10 cellular contexts compared by ENCODE assay signal in the genomic region with DNA sequence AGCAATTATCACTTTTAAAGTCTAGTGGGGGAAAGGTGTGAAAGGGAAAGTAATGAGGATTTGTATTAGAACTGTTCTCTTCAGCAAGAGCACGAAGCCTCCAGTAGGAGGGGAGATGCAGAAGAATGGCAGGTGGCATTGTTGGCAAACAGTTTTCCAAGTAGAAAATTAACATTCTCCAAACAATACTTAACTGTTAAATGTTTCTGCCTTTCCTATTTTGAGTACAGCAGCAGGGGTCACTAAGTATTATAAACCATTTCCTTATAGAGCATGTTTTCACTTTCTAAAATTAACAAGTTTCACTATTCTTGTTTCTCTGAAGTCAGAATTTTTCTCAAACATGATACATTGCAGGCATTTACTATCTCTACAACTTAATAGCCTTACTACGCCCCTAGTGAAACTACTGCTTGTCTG. TPM values are rescaled to one million over a fixed set of nuclear protein-coding genes. Genes with fewer than 3 reads are reported as not detected.
DNase-seq lines count a peak whose midpoint lies in the region; ATAC-seq and TF ChIP-seq lines count a peak whose summit lies in the region.
"Had no signal": no experiment of that assay in that cellular context is flagged by ENCODE, and none has a peak within 500 bp of the region (broad histone marks: within the 10 kb centered on the region; RNA-seq: fewer than 3 reads in every experiment).

No MANE protein-coding gene starts in this region.

- no peaks in the 10 kb centered on the region for H3K9me3 ChIP-seq in smooth muscle cell (replicated peaks; ENCODE audit: low read depth)
- H3K9me3 ChIP-seq: right atrium auricular region had no signal

- no peak overlapping the region for H3K27ac ChIP-seq in smooth muscle cell (ENCODE audit: low read depth)
- H3K27ac ChIP-seq: right atrium auricular region had no signal

- H3K4me2 ChIP-seq in smooth muscle cell = no peak overlapping the region

- peaks cover 4% of the 10 kb centered on the region for H3F3A ChIP-seq in smooth muscle cell (ENCODE audit: low read depth)

- POLR2A ChIA-PET in activated CD4-positive, alpha-beta T cell treated with anti-CD3 and anti-CD28 coated beads, Interleukin-2, amount 10 ng/mL, durations not matched to agents 7 days and 5 days (lab: Charles Lee) = no interaction called here

- CTCF ChIA-PET in activated CD4-positive, alpha-beta T cell treated with anti-CD3 and anti-CD28 coated beads, Interleukin-2, amount 10 ng/mL, durations not matched to agents 7 days and 5 days (lab: Charles Lee) = interaction anchor here (0.8 to 2.3 kb wide), 3 partner anchors 17 to 29 kb away, joined by 3 to 10 read pairs (median 3); no protein-coding TSS in a partner anchor

- H3K79me2 ChIP-seq in smooth muscle cell (ENCODE audit: low read depth) = peaks cover 68% of the 10 kb centered on the region

- TF ChIP-seq CTCF in kidney epithelial cell (IDR thresholded peaks at IDR 0.05; ENCODE audit: insufficient read depth, low read length, poor library complexity, severe bottlenecking) (peak; percentile 2), smooth muscle cell (IDR thresholded peaks at IDR 0.05; ENCODE audit: borderline replicate concordance, insufficient read depth, poor library complexity, severe bottlenecking) (no peak)

- H4K20me1 ChIP-seq in smooth muscle cell (ENCODE audit: low read depth) = peaks cover 94% of the 10 kb centered on the region

- no peak for DNase-seq in activated CD4-positive, alpha-beta T cell treated with anti-CD3 and anti-CD28 coated beads, Interleukin-2, amount 10 ng/mL, durations not matched to agents 7 days and 5 days
- no peak for DNase-seq in activated CD4-positive, alpha-beta T cell treated with anti-CD3 and anti-CD28 coated beads, Interleukin-2, amount 50 U/mL, for 48 hours
- DNase-seq in kidney epithelial cell (ENCODE audit: low read depth) = no peak
- DNase-seq in smooth muscle cell (lab: John Stamatoyannopoulos, UW; ENCODE audit: unreplicated experiment) = no peak
- DNase-seq in hypothalamus (lab: John Stamatoyannopoulos, UW) = no peak
- no peak for DNase-seq in ureter (ENCODE audit: low spot score)
- DNase-seq: kidney glomerular epithelial cell had no signal

- H3K27me3 ChIP-seq in kidney epithelial cell (ENCODE audit: control insufficient read depth, insufficient read depth, low read length) (no peaks in the 10 kb centered on the region), smooth muscle cell (ENCODE audit: low read depth) (no peaks in the 10 kb centered on the region)
- H3K27me3 ChIP-seq: right atrium auricular region had no signal

- H3K4me1 Mint-ChIP-seq in activated CD4-positive, alpha-beta T cell treated with anti-CD3 and anti-CD28 coated beads, Interleukin-2, amount 10 ng/mL, durations not matched to agents 7 days and 5 days = peaks cover 92% of the 10 kb centered on the region

- H3K4me3 ChIP-seq in kidney epithelial cell (ENCODE audit: low read depth, low read length) = no peak overlapping the region
- H3K4me3 ChIP-seq in smooth muscle cell = no peak overlapping the region
- H3K4me3 ChIP-seq: right atrium auricular region had no signal

- peaks cover 17% of the 10 kb centered on the region for H3K4me1 ChIP-seq in smooth muscle cell (ENCODE audit: low read depth)
- H3K4me1 ChIP-seq: right atrium auricular region had no signal

- peaks cover 71% of the 10 kb centered on the region for H3K36me3 Mint-ChIP-seq in activated CD4-positive, alpha-beta T cell treated with anti-CD3 and anti-CD28 coated beads, Interleukin-2, amount 10 ng/mL, durations not matched to agents 7 days and 5 days (ENCODE audit: low read depth)

- peak overlapping the region; percentile 58 for H3K4me3 Mint-ChIP-seq in activated CD4-positive, alpha-beta T cell treated with anti-CD3 and anti-CD28 coated beads, Interleukin-2, amount 10 ng/mL, durations not matched to agents 7 days and 5 days

- no peaks in the 10 kb centered on the region for H3K36me3 ChIP-seq in kidney epithelial cell (ENCODE audit: control insufficient read depth, insufficient read depth, low read length)
- H3K36me3 ChIP-seq in smooth muscle cell (ENCODE audit: low read depth) = no peaks in the 10 kb centered on the region
- H3K36me3 ChIP-seq: right atrium auricular region had no signal

- no peaks in the 10 kb centered on the region for H3K27me3 Mint-ChIP-seq in activated CD4-positive, alpha-beta T cell treated with anti-CD3 and anti-CD28 coated beads, Interleukin-2, amount 10 ng/mL, durations not matched to agents 7 days and 5 days

- H2AFZ ChIP-seq in smooth muscle cell (ENCODE audit: low read depth) = no peak overlapping the region

- no peak overlapping the region for H3K9ac ChIP-seq in smooth muscle cell (ENCODE audit: low read depth)

- H3K27ac Mint-ChIP-seq in activated CD4-positive, alpha-beta T cell treated with anti-CD3 and anti-CD28 coated beads, Interleukin-2, amount 10 ng/mL, durations not matched to agents 7 days and 5 days = peak overlapping the region; percentile 94

- ATAC-seq in GM21717 (IDR thresholded peaks at IDR 0.05; ENCODE audit: unreplicated experiment) (peak; percentile 74), HG03354 (IDR thresholded peaks at IDR 0.05; ENCODE audit: poor library complexity, severe bottlenecking, unreplicated experiment) (peak; percentile 84)

- 85% methylated on average over 2 of the region's 2 CpGs for WGBS in smooth muscle cell (ENCODE audit: low lambda C conversion rate)

- H3K9me3 Mint-ChIP-seq in activated CD4-positive, alpha-beta T cell treated with anti-CD3 and anti-CD28 coated beads, Interleukin-2, amount 10 ng/mL, durations not matched to agents 7 days and 5 days = no peaks in the 10 kb centered on the region

RNA-seq across cellular contexts. Expression of a gene that starts 58.7 kb away (rescaled TPM):
- total RNA-seq in activated CD4-positive, alpha-beta T cell treated with anti-CD3 and anti-CD28 coated beads, Interleukin-2, amount 10 ng/mL, durations not matched to agents 7 days and 5 days = 100 to 1,000 TPM; 386 to 498 TPM
- 9.1 and 13.2 TPM in 2 replicates for total RNA-seq in kidney epithelial cell
- total RNA-seq in smooth muscle cell = 82.1 and 96.2 TPM in 2 replicates
- polyA plus RNA-seq in smooth muscle cell = 66.9 and 87.3 TPM in 2 replicates
- 20.7 TPM for total RNA-seq in ureter
